ENCODE assay signal across 17 cellular contexts in genomic region chr6:3663811-3664210, GRCh38.
"Had no signal": no experiment of that assay in that cellular context is flagged by ENCODE, and none has a peak within 500 bp of the region (broad histone marks: within the 10 kb centered on the region; RNA-seq: fewer than 3 reads in every experiment).

No MANE protein-coding gene starts in this region.

- ATAC-seq: activated CD4-positive, alpha-beta T cell treated with anti-CD3 and anti-CD28 coated beads for 36 hours; natural killer cell; sciatic nerve; stimulated activated naive CD8-positive, alpha-beta T cell treated with anti-CD3 and anti-CD28 coated beads, Interleukin-15, amount 100 ng/mL, for 72 hours had no signal

- H3K9me3 ChIP-seq: neutrophil had no signal

- H3K4me1 ChIP-seq: tibial nerve had no signal

- H3K4me3 ChIP-seq: tibial nerve had no signal

- H3K27ac ChIP-seq: neutrophil, tibial nerve had no signal

- DNase-seq: activated B cell treated with CpG ODN at 0.5 μM for 24 hours; activated CD4-positive, alpha-beta T cell treated with anti-CD3 and anti-CD28 coated beads for 36 hours; activated effector memory CD4-positive, alpha-beta T cell treated with Interleukin-2 at 50 U/mL for 16 hours; activated naive CD4-positive, alpha-beta T cell treated with Interleukin-2 at 50 U/mL for 16 hours; anterior cingulate cortex; effector memory CD4-positive, alpha-beta T cell; foreskin fibroblast; head of caudate nucleus; immature natural killer cell; natural killer cell; small intestine; stimulated activated CD4-positive, alpha-beta T cell treated with anti-CD3 and anti-CD28 coated beads, Interleukin-4, amount 100 ng/mL, for 24 hours; stimulated activated naive CD8-positive, alpha-beta T cell treated with anti-CD3 and anti-CD28 coated beads, Interleukin-15, amount 100 ng/mL, for 72 hours; T-helper 2 cell had no signal

- H3K27me3 ChIP-seq: neutrophil, tibial nerve had no signal

- H3K36me3 ChIP-seq: neutrophil, tibial nerve had no signal
